30 cellular contexts compared by ENCODE assay signal in the genomic region with DNA sequence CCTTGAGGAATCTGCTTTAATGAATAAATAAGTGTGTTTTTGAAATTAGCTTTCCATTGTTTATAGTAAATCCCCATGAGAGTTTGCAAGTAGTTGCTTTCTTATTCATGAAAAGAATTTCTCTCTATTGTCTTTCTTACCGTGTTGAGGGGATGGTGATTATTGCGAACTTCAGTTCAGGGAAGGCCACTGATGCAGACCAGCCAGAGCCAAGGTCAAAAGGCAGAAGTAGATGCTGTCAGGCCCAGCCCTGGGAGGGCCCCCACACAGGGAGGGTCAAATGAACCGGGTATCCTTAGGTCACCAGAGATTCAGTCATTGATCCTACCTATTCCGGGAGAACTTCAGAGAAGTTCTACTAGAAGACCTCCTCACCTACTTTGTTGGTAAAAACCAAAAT.
DNase-seq lines count a peak whose midpoint lies in the region; ATAC-seq, FAIRE-seq and TF ChIP-seq lines count a peak whose summit lies in the region.
"Had no signal": no experiment of that assay in that cellular context is flagged by ENCODE, and none has a peak within 500 bp of the region (broad histone marks: within the 10 kb centered on the region; RNA-seq: fewer than 3 reads in every experiment).

No MANE protein-coding gene starts in this region.

- no peak for TF ChIP-seq POLR2A in IMR-90 (IDR thresholded peaks at IDR 0.05; ENCODE audit: low read depth, low read length)
- no peak for TF ChIP-seq POLR2A in endothelial cell of umbilical vein (IDR thresholded peaks at IDR 0.05; ENCODE audit: low read depth, low read length)

- WGBS in right cardiac atrium: 76% methylated on average over 4 of the region's 4 CpGs
- WGBS in IMR-90 (ENCODE audit: extremely low coverage in 2 of 2, insufficient read length in 1 of 2), 2 experiments: 100% methylated on average over 1 of the region's 4 CpGs; no CpG with 5 or more reads in 1 of the 2 experiments

- H3K36me3 Mint-ChIP-seq in astrocyte (ENCODE audit: low read depth, unreplicated experiment): peaks cover 4% of the 10 kb centered on the region
- H3K36me3 Mint-ChIP-seq: CD14-positive monocyte; CD4-positive, alpha-beta memory T cell; CD4-positive, CD25-positive, alpha-beta regulatory T cell; CD8-positive, alpha-beta memory T cell had no signal

- H4K5ac ChIP-seq in IMR-90 (ENCODE audit: low read depth, low read length): no peak overlapping the region

- no peak overlapping the region for H4K8ac ChIP-seq in IMR-90 (ENCODE audit: low read depth in 2 of 2, low read length in 2 of 2)

- dilution Hi-C loops in IMR-90 (cut with HindIII; ENCODE audit: low sequenced_read_pairs, unreplicated experiment) (no loop called here), endothelial cell of umbilical vein (cut with MboI; ENCODE audit: extremely low pct_ligation_motif_present, low sequenced_read_pairs) (no loop called here)

- H3K4me2 ChIP-seq in IMR-90 (ENCODE audit: low read depth, low read length) (no peak overlapping the region), astrocyte (ENCODE audit: low read length) (no peak overlapping the region), endothelial cell of umbilical vein (ENCODE audit: insufficient read depth, low read length) (no peak overlapping the region)
- H3K4me2 ChIP-seq: BLaER1 had no signal

- no peak overlapping the region for H3K56ac ChIP-seq in IMR-90 (ENCODE audit: extremely low read depth, insufficient read depth, low read length)

- H3K4me1 Mint-ChIP-seq in astrocyte (ENCODE audit: low read depth, unreplicated experiment): peaks cover 12% of the 10 kb centered on the region
- H3K4me1 Mint-ChIP-seq: CD4-positive, alpha-beta memory T cell; CD4-positive, CD25-positive, alpha-beta regulatory T cell; CD8-positive, alpha-beta memory T cell had no signal

- H2AFZ ChIP-seq in IMR-90 (replicated peaks; ENCODE audit: low read length, poor library complexity) (no peak overlapping the region), astrocyte (ENCODE audit: low read depth, low read length) (no peak overlapping the region), endothelial cell of umbilical vein (ENCODE audit: low read depth, low read length) (no peak overlapping the region)

- CTCF ChIA-PET in IMR-90 (lab: Yijun Ruan, JAX): no interaction called here
- CTCF ChIA-PET in endothelial cell of umbilical vein (lab: Charles Lee): interaction anchor here (0.9 to 1.2 kb wide), 3 partner anchors 15 to 229 kb away, joined by 3 read pairs; no protein-coding TSS in a partner anchor

- H2BK120ac ChIP-seq in IMR-90 (ENCODE audit: low read depth, low read length): 0 out of 2 replicates have a peak overlapping the region, but pooled peaks have one; percentile 14

- ATAC-seq in right cardiac atrium (no peak), IMR-90 (ENCODE audit: low read depth) (no peak), GM18511 (IDR thresholded peaks at IDR 0.05; ENCODE audit: unreplicated experiment) (no peak)
- ATAC-seq: GM12878 had no signal

- no peak for TF ChIP-seq RAD21 in IMR-90 (IDR thresholded peaks at IDR 0.05; ENCODE audit: low read length)

- no peak overlapping the region for H3K23ac ChIP-seq in IMR-90 (ENCODE audit: low read depth, low read length)

- no peak overlapping the region; the same call in 1 of the 2 replicates for H3K14ac ChIP-seq in IMR-90 (replicated peaks; ENCODE audit: low read depth, low read length)

- peak overlapping the region; percentile 80; the same call in 1 of the 2 replicates for H2AK5ac ChIP-seq in IMR-90 (ENCODE audit: low read depth, low read length)

- H2AK9ac ChIP-seq in IMR-90 (replicated peaks; ENCODE audit: low read depth, low read length, poor library complexity): no peak overlapping the region

- H2BK20ac ChIP-seq in IMR-90 (ENCODE audit: low read depth, low read length): no peak overlapping the region

- no peaks in the 10 kb centered on the region for H3K27me3 ChIP-seq in left ventricle myocardium inferior (ENCODE audit: low read depth)
- no peaks in the 10 kb centered on the region for H3K27me3 ChIP-seq in right cardiac atrium (ENCODE audit: control insufficient read depth, insufficient read depth)
- H3K27me3 ChIP-seq in IMR-90 (ENCODE audit: control insufficient read depth, insufficient read depth, low read length): no peaks in the 10 kb centered on the region
- H3K27me3 ChIP-seq in astrocyte (ENCODE audit: insufficient read depth, low read length): no peaks in the 10 kb centered on the region
- H3K27me3 ChIP-seq in endothelial cell of umbilical vein (ENCODE audit: control insufficient read depth in 2 of 2, insufficient read depth in 2 of 2, low read length in 2 of 2): no peaks in the 10 kb centered on the region
- H3K27me3 ChIP-seq: BE2C, BLaER1 had no signal

- H3K9me3 Mint-ChIP-seq in astrocyte (ENCODE audit: unreplicated experiment): no peaks in the 10 kb centered on the region
- H3K9me3 Mint-ChIP-seq: CD8-positive, alpha-beta memory T cell had no signal

- in situ Hi-C loops in IMR-90 (cut with MboI; ENCODE audit: low sequenced_read_pairs): no loop called here

- no peaks in the 10 kb centered on the region for H3K27me3 Mint-ChIP-seq in astrocyte (ENCODE audit: low read depth, unreplicated experiment)

- BruUV-seq in IMR-90 (replicated peaks; lab: Mats Ljungman, UMichigan) (no TSS peak), endothelial cell of umbilical vein (replicated peaks; lab: Mats Ljungman, UMichigan) (no TSS peak)

- H3K9ac ChIP-seq in IMR-90 (ENCODE audit: low read depth, low read length) (no peak overlapping the region), astrocyte (ENCODE audit: low read length) (no peak overlapping the region), endothelial cell of umbilical vein (replicated peaks; ENCODE audit: extremely low read depth, insufficient read depth, low read length) (no peak overlapping the region)
- H3K9ac ChIP-seq: BLaER1 had no signal

- H3K79me2 ChIP-seq in astrocyte (ENCODE audit: insufficient read depth, low read length) (no peaks in the 10 kb centered on the region), endothelial cell of umbilical vein (ENCODE audit: control insufficient read depth, insufficient read depth, low read length) (no peaks in the 10 kb centered on the region)

- no peak overlapping the region for H3K4me3 Mint-ChIP-seq in astrocyte (ENCODE audit: unreplicated experiment)
- H3K4me3 Mint-ChIP-seq: CD14-positive monocyte; CD4-positive, alpha-beta memory T cell; CD4-positive, CD25-positive, alpha-beta regulatory T cell; CD8-positive, alpha-beta memory T cell had no signal

- peak overlapping the region; percentile 47 for H3K27ac Mint-ChIP-seq in astrocyte (ENCODE audit: unreplicated experiment)
- H3K27ac Mint-ChIP-seq: CD14-positive monocyte; CD4-positive, alpha-beta memory T cell; CD4-positive, CD25-positive, alpha-beta regulatory T cell; CD8-positive, alpha-beta memory T cell had no signal

- H3K27ac ChIP-seq in left ventricle myocardium inferior (replicated peaks): peak overlapping the region; percentile 51
- H3K27ac ChIP-seq in right cardiac atrium (ENCODE audit: low read length): no peak overlapping the region
- H3K27ac ChIP-seq in IMR-90 (ENCODE audit: insufficient read depth, low read length): no peak overlapping the region
- H3K27ac ChIP-seq in astrocyte (ENCODE audit: low read depth, low read length): no peak overlapping the region
- H3K27ac ChIP-seq in endothelial cell of umbilical vein (ENCODE audit: insufficient read depth, low read depth, low read length): no peak overlapping the region
- H3K27ac ChIP-seq: BLaER1 had no signal

- H4K20me1 ChIP-seq in IMR-90 (ENCODE audit: insufficient read depth, low read length) (no peaks in the 10 kb centered on the region), astrocyte (ENCODE audit: insufficient read depth, low read length) (no peaks in the 10 kb centered on the region), endothelial cell of umbilical vein (replicated peaks; ENCODE audit: control insufficient read depth, extremely low read depth, insufficient read depth, low read length) (no peaks in the 10 kb centered on the region)
- H4K20me1 ChIP-seq: BLaER1 had no signal

- FAIRE-seq in astrocyte (lab: Jason Lieb, UNC) (no peak), endothelial cell of umbilical vein (lab: Jason Lieb, UNC) (peak; percentile 15)
- FAIRE-seq: A204.1, GM12878, GM12892, GM18507, GM19239 had no signal

- H2BK5ac ChIP-seq in IMR-90 (ENCODE audit: low read depth, low read length, poor library complexity, severe bottlenecking): no peak overlapping the region

- intact Hi-C loops in left ventricle myocardium inferior (cut with micrococcal nuclease) (no loop called here), right cardiac atrium (cut with DNase I) (no loop called here), IMR-90 (cut with micrococcal nuclease) (no loop called here), endothelial cell of umbilical vein (cut with micrococcal nuclease) (loop anchor here (2.0 to 5.0 kb wide), 3 partner anchors 45 to 226 kb away; a partner anchor contains a TSS)

- H3K9me1 ChIP-seq in IMR-90 (ENCODE audit: insufficient read depth, low read length): peaks cover 2% of the 10 kb centered on the region; the same call in 1 of the 2 replicates
- H3K9me1 ChIP-seq in endothelial cell of umbilical vein (replicated peaks; ENCODE audit: control insufficient read depth, extremely low read depth, insufficient read depth, low read length): no peaks in the 10 kb centered on the region

- POLR2A ChIA-PET in IMR-90 (lab: Charles Lee; ENCODE audit: unreplicated experiment): no interaction called here
- POLR2A ChIA-PET in endothelial cell of umbilical vein (lab: Charles Lee): no interaction called here

- no peak overlapping the region for H3K18ac ChIP-seq in IMR-90 (ENCODE audit: low read depth, low read length)

- H3K9me3 ChIP-seq in left ventricle myocardium inferior (replicated peaks): no peaks in the 10 kb centered on the region
- no peaks in the 10 kb centered on the region for H3K9me3 ChIP-seq in right cardiac atrium (ENCODE audit: control insufficient read depth, low read length)
- H3K9me3 ChIP-seq in IMR-90 (ENCODE audit: control insufficient read depth, insufficient read depth, low read length): no peaks in the 10 kb centered on the region
- no peaks in the 10 kb centered on the region for H3K9me3 ChIP-seq in astrocyte (ENCODE audit: insufficient read depth, low read depth, low read length)
- H3K9me3 ChIP-seq in endothelial cell of umbilical vein (replicated peaks; ENCODE audit: control insufficient read depth, insufficient read depth, low read length): no peaks in the 10 kb centered on the region
- H3K9me3 ChIP-seq: BE2C, BLaER1 had no signal

- H3K4me1 ChIP-seq in left ventricle myocardium inferior (peaks cover 21% of the 10 kb centered on the region), right cardiac atrium (ENCODE audit: control insufficient read depth, insufficient read depth, low read length) (no peaks in the 10 kb centered on the region), IMR-90 (ENCODE audit: control insufficient read depth, insufficient read depth, low read length) (peaks cover 6% of the 10 kb centered on the region), astrocyte (ENCODE audit: insufficient read depth, low read length) (peaks cover 13% of the 10 kb centered on the region), endothelial cell of umbilical vein (ENCODE audit: control insufficient read depth, extremely low read depth, insufficient read depth, low read length) (peaks cover 20% of the 10 kb centered on the region)
- H3K4me1 ChIP-seq: BE2C, BLaER1 had no signal

- H3K4ac ChIP-seq in IMR-90 (ENCODE audit: low read depth, low read length): no peak overlapping the region

- H4K91ac ChIP-seq in IMR-90 (ENCODE audit: insufficient read depth, low read depth, low read length): no peak overlapping the region

- H2BK15ac ChIP-seq in IMR-90 (ENCODE audit: low read depth, low read length): peak overlapping the region; percentile 51; the same call in 2 of the 3 replicates

- H3K4me3 ChIP-seq in left ventricle myocardium inferior (no peak overlapping the region), right cardiac atrium (ENCODE audit: low read length) (no peak overlapping the region), IMR-90 (ENCODE audit: insufficient read depth, low read depth, low read length) (no peak overlapping the region), astrocyte (ENCODE audit: insufficient read depth, low read depth, low read length) (no peak overlapping the region), endothelial cell of umbilical vein (replicated peaks in 1 of 3; ENCODE audit: insufficient read depth in 1 of 3, low read depth in 1 of 3, low read length in 3 of 3) (no peak overlapping the region)
- H3K4me3 ChIP-seq: BLaER1, GM12878 had no signal

- DNase-seq in left ventricle myocardium inferior: no peak
- DNase-seq in right cardiac atrium: no peak
- DNase-seq in IMR-90: no peak
- DNase-seq in astrocyte (ENCODE audit: low read depth): no peak
- DNase-seq in endothelial cell of umbilical vein (ENCODE audit: low read depth, low spot score): no peak
- DNase-seq in NCI-H69 (lab: John Stamatoyannopoulos, UW): no peak
- DNase-seq in H4 (ENCODE audit: low spot score): no peak
- DNase-seq: 8988T; ACHN; BE2C; C1 segment of cervical spinal cord; CD4-positive, alpha-beta memory T cell; CD4-positive, CD25-positive, alpha-beta regulatory T cell; CD8-positive, alpha-beta memory T cell; COR-L47; DMS 273 treated with DMSO at 0.1 percent for 48 hours; DMS153; DMS53; DMS79; DND-41; EL; GDM1 had no signal

- no peaks in the 10 kb centered on the region for H3K79me1 ChIP-seq in IMR-90 (ENCODE audit: low read depth in 1 of 2, low read length in 2 of 2)

- H3K36me3 ChIP-seq in left ventricle myocardium inferior: no peaks in the 10 kb centered on the region
- H3K36me3 ChIP-seq in IMR-90 (ENCODE audit: control insufficient read depth, insufficient read depth, low read length): no peaks in the 10 kb centered on the region
- no peaks in the 10 kb centered on the region for H3K36me3 ChIP-seq in astrocyte (ENCODE audit: insufficient read depth, low read length)
- no peaks in the 10 kb centered on the region for H3K36me3 ChIP-seq in endothelial cell of umbilical vein (ENCODE audit: control insufficient read depth in 2 of 2, extremely low read depth in 1 of 2, insufficient read depth in 2 of 2, low read length in 2 of 2)
- H3K36me3 ChIP-seq: BE2C, BLaER1 had no signal

- TF ChIP-seq CTCF in left ventricle myocardium inferior (IDR thresholded peaks at IDR 0.05; ENCODE audit: borderline replicate concordance) (no peak), IMR-90 (conservative IDR thresholded peaks at IDR 0.05; ENCODE audit: low read depth, low read length) (no peak), astrocyte (IDR thresholded peaks at IDR 0.05; ENCODE audit: insufficient read depth, low read depth, low read length) (no peak), endothelial cell of umbilical vein (IDR thresholded peaks at IDR 0.05; ENCODE audit: extremely low read depth in 1 of 2, insufficient read depth in 1 of 2, low read depth in 1 of 2, low read length in 2 of 2) (no peak)
